19 cellular contexts compared by ENCODE assay signal in the genomic region with DNA sequence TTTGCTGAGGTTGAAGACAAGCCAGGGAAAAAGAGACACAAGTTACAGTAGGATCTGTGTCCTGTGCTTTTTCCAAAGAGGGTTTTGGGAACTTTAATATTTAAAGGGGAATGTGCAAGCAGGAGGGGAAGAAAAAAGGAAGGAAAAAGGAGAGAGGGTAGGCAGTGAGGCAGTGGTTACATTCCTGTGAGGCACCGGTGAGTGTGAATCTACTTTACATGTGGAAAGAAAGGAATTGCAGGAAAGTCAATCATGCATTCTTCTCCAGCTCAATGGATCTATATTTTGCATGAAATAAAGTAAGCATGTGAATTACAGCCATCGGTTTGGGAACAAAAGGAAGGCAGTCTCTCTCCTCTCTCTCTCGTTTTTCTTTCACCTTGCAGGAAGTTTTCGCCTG. TPM values are rescaled to one million over a fixed set of nuclear protein-coding genes. Genes with fewer than 3 reads are reported as not detected.
DNase-seq lines count a peak whose midpoint lies in the region.
"Had no signal": no experiment of that assay in that cellular context is flagged by ENCODE, and none has a peak within 500 bp of the region (broad histone marks: within the 10 kb centered on the region; RNA-seq: fewer than 3 reads in every experiment).

No MANE protein-coding gene starts in this region.

- no peak overlapping the region for H3K4ac ChIP-seq in neuronal stem cell (ENCODE audit: low read length)

- no peak overlapping the region for H3K4me2 ChIP-seq in neuronal stem cell (ENCODE audit: insufficient read depth, low read length, poor library complexity, severe bottlenecking)
- H3K4me2 ChIP-seq: A549; BLaER1 treated with 17β-estradiol and CSF1 and Interleukin-3, amounts not matched to agents 10 nM and 100 nM had no signal

- H3K9ac ChIP-seq in ES-I3 (ENCODE audit: low read depth, low read length): peak overlapping the region; percentile 22; the same call in 1 of the 2 replicates
- H3K9ac ChIP-seq in HUES64 (ENCODE audit: low read depth, low read length): no peak overlapping the region
- H3K9ac ChIP-seq in neuronal stem cell (ENCODE audit: low read depth, low read length, poor library complexity): no peak overlapping the region
- H3K9ac ChIP-seq: BLaER1 treated with 17β-estradiol and CSF1 and Interleukin-3, amounts not matched to agents 10 nM and 100 nM had no signal

- DNase-seq in kidney glomerular epithelial cell (lab: John Stamatoyannopoulos, UW) (peak; percentile 35), neuronal stem cell (ENCODE audit: low spot score) (no peak), D341Med (ENCODE audit: low spot score) (no peak), dermis blood vessel endothelial cell (no peak), RPMI8226 (no peak), GOT3 (lab: John Stamatoyannopoulos, UW) (no peak)
- DNase-seq: CD8-positive, alpha-beta memory T cell; DMS79 treated with DMSO at 0.1 percent for 48 hours; NCI-H1417; NCI-H187 treated with DMSO at 0.1 percent for 48 hours; NCI-H2227 treated with DMSO at 0.1 percent for 48 hours; NCI-H524; PC-3; SIG-M5 had no signal

- H2BK15ac ChIP-seq in neuronal stem cell (ENCODE audit: low read length): no peak overlapping the region

- H2BK12ac ChIP-seq in neuronal stem cell (ENCODE audit: low read length): no peak overlapping the region

- no peak overlapping the region for H2AK5ac ChIP-seq in neuronal stem cell (ENCODE audit: low read depth, low read length)

- H3K4me3 ChIP-seq in HUES64 (ENCODE audit: low read length) (no peak overlapping the region; the same call in 1 of the 2 replicates), neuronal stem cell (ENCODE audit: low read length in 2 of 2) (no peak overlapping the region)
- H3K4me3 ChIP-seq: A549; BLaER1 treated with 17β-estradiol and CSF1 and Interleukin-3, amounts not matched to agents 10 nM and 100 nM had no signal

- WGBS in HUES64: 30% methylated on average over 4 of the region's 4 CpGs
- WGBS in neuronal stem cell (ENCODE audit: extremely low coverage in 2 of 2, insufficient read length in 2 of 2, insufficient replicate concordance in 1 of 2), 2 donors: no CpG with 5 or more reads among the region's 4 CpGs

- H2BK120ac ChIP-seq in neuronal stem cell (ENCODE audit: low read depth, low read length): no peak overlapping the region

- no peak overlapping the region for H3K23ac ChIP-seq in neuronal stem cell (ENCODE audit: low read depth, low read length, poor library complexity)

- H3K36me3 ChIP-seq in ES-I3 (ENCODE audit: insufficient read depth, low read length) (no peaks in the 10 kb centered on the region), HUES64 (ENCODE audit: insufficient read depth, low read length) (no peaks in the 10 kb centered on the region), neuronal stem cell (replicated peaks in 1 of 2; ENCODE audit: control insufficient read depth in 2 of 2, insufficient read depth in 2 of 2, low read length in 2 of 2) (no peaks in the 10 kb centered on the region)
- H3K36me3 ChIP-seq: BLaER1 treated with 17β-estradiol and CSF1 and Interleukin-3, amounts not matched to agents 10 nM and 100 nM had no signal

- no peak overlapping the region for H3K14ac ChIP-seq in neuronal stem cell (ENCODE audit: low read length)

- no peaks in the 10 kb centered on the region for H3K79me1 ChIP-seq in neuronal stem cell (ENCODE audit: low read depth, low read length)

- H3K4me1 ChIP-seq in ES-I3 (ENCODE audit: insufficient read depth, low read length) (peaks cover 7% of the 10 kb centered on the region; the same call in 1 of the 2 replicates), HUES64 (ENCODE audit: insufficient read depth, low read length) (peaks cover 10% of the 10 kb centered on the region; the same call in 1 of the 2 replicates), neuronal stem cell (ENCODE audit: control insufficient read depth in 2 of 2, insufficient read depth in 1 of 2, low read depth in 1 of 2, low read length in 2 of 2) (peaks cover 0 to 5% of the 10 kb centered on the region in 2 donors)
- H3K4me1 ChIP-seq: A549 had no signal

- no peak overlapping the region for H3K18ac ChIP-seq in neuronal stem cell (ENCODE audit: low read length)

- peak overlapping the region; percentile 87; the same call in 1 of the 2 replicates for H3K27ac ChIP-seq in HUES64 (ENCODE audit: low read depth, low read length)
- no peak overlapping the region for H3K27ac ChIP-seq in neuronal stem cell (replicated peaks; ENCODE audit: low read length)
- H3K27ac ChIP-seq: A549; BLaER1 treated with 17β-estradiol and CSF1 and Interleukin-3, amounts not matched to agents 10 nM and 100 nM; RWPE1 had no signal

- H3K27me3 ChIP-seq in HUES64 (ENCODE audit: insufficient read depth, low read length): no peaks in the 10 kb centered on the region
- no peaks in the 10 kb centered on the region for H3K27me3 ChIP-seq in neuronal stem cell (ENCODE audit: control insufficient read depth in 3 of 3, insufficient read depth in 3 of 3, low read depth in 1 of 3, low read length in 3 of 3)
- H3K27me3 ChIP-seq: BLaER1 treated with 17β-estradiol and CSF1 and Interleukin-3, amounts not matched to agents 10 nM and 100 nM had no signal

- H3K9me3 ChIP-seq in ES-I3 (ENCODE audit: control insufficient read depth, insufficient read depth, low read length) (peaks cover 23% of the 10 kb centered on the region), HUES64 (ENCODE audit: insufficient read depth, low read depth, low read length) (peaks cover 35% of the 10 kb centered on the region), neuronal stem cell (replicated peaks in 1 of 2; ENCODE audit: control insufficient read depth in 2 of 2, insufficient read depth in 1 of 2, low read depth in 1 of 2, low read length in 2 of 2) (peaks cover 4 to 12% of the 10 kb centered on the region in 2 donors)
- H3K9me3 ChIP-seq: A549 had no signal

- no peak overlapping the region for H2BK5ac ChIP-seq in neuronal stem cell (ENCODE audit: low read length)

- H4K91ac ChIP-seq in neuronal stem cell (ENCODE audit: low read depth, low read length, poor library complexity): no peak overlapping the region

- peak overlapping the region; percentile 54 for H2AFZ ChIP-seq in neuronal stem cell (ENCODE audit: low read length)

- no peak overlapping the region for H4K8ac ChIP-seq in neuronal stem cell (ENCODE audit: low read depth, low read length)

RNA-seq across cellular contexts. Expression of a gene that starts 12.6 kb away (rescaled TPM):
- polyA plus RNA-seq in HUES64 (2013, experiment 1 of 2): 8.9 TPM
- polyA plus RNA-seq in HUES64 (2013, experiment 2 of 2): 11.1 TPM
- 14.3 TPM for polyA plus RNA-seq in neuronal stem cell (2013, experiment 1 of 2)
- polyA plus RNA-seq in neuronal stem cell (2013, experiment 2 of 2): 17.2 TPM
- 4.9 and 5.3 TPM in 2 replicates for total RNA-seq in dermis blood vessel endothelial cell

RNA-seq across cellular contexts. Expression of a gene that starts 14.5 kb away (rescaled TPM):
- polyA plus RNA-seq in HUES64 (2013, experiment 1 of 2): 14.6 TPM
- polyA plus RNA-seq in HUES64 (2013, experiment 2 of 2): 18.1 TPM
- polyA plus RNA-seq in neuronal stem cell (2013, experiment 1 of 2): 11.4 TPM
- polyA plus RNA-seq in neuronal stem cell (2013, experiment 2 of 2): 11.9 TPM
- total RNA-seq in dermis blood vessel endothelial cell: 67.6 and 82.1 TPM in 2 replicates
